Comparison of ENCODE assay signal across 13 cellular contexts in the genomic region with DNA sequence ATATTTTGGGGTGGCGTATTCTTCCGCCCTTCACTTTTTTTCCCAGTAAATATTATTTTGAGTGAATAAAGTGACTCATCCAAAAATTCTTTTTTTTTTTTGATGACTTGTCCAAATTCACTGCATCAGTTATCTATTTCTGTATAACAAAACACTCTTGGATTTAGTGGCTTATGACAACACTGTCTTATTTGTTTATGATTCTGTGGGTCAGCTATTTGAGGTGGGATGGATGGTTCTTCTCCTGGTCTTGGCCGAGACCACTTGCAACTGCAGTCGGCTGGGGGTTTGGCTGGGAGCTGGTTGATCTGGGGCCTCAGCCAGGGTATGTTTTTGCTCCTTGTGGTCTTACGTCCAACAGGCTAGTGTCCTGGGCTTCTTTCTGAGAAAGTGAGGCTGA. TPM values are rescaled to one million over a fixed set of nuclear protein-coding genes. Genes with fewer than 3 reads are reported as not detected.
DNase-seq lines count a peak whose midpoint lies in the region; ATAC-seq and TF ChIP-seq lines count a peak whose summit lies in the region.
"Had no signal": no experiment of that assay in that cellular context is flagged by ENCODE, and none has a peak within 500 bp of the region (broad histone marks: within the 10 kb centered on the region; RNA-seq: fewer than 3 reads in every experiment).

No MANE protein-coding gene starts in this region.

- H3K27ac ChIP-seq in subcutaneous abdominal adipose tissue (ENCODE audit: low read depth, low read length): peak overlapping the region; percentile 97

- no peak for TF ChIP-seq CTCF in HFFc6 (IDR thresholded peaks at IDR 0.05)
- TF ChIP-seq CTCF in choroid plexus epithelial cell (conservative IDR thresholded peaks at IDR 0.05; ENCODE audit: low read depth, low read length): no peak
- TF ChIP-seq CTCF in mesothelial cell of epicardium (IDR thresholded peaks at IDR 0.05; ENCODE audit: unreplicated experiment): no peak

- H3K36me3 Mint-ChIP-seq in HFFc6 (ENCODE audit: low read depth) (no peaks in the 10 kb centered on the region), mesothelial cell of epicardium (no peaks in the 10 kb centered on the region)
- H3K36me3 Mint-ChIP-seq in activated T-cell treated with anti-CD3 and anti-CD28 coated beads, Interleukin-2, amount 50 U/mL, for 72 hours (ENCODE audit: insufficient read depth in 2 of 2): no peaks in the 10 kb centered on the region
- H3K36me3 Mint-ChIP-seq: CD8-positive, alpha-beta T cell had no signal

- peaks cover 0 to 4% (median 0%) of the 10 kb centered on the region in 5 donors for H3K27me3 ChIP-seq in subcutaneous abdominal adipose tissue (ENCODE audit: control insufficient read depth in 5 of 5, insufficient read depth in 4 of 5, low read length in 5 of 5)

- ATAC-seq in activated T-cell treated with anti-CD3 and anti-CD28 coated beads, Interleukin-2, amount 50 U/mL, for 72 hours (replicated peaks in 1 of 2): no peak
- ATAC-seq: CD8-positive, alpha-beta T cell had no signal

- H3K36me3 ChIP-seq in subcutaneous abdominal adipose tissue (ENCODE audit: control insufficient read depth in 5 of 5, insufficient read depth in 5 of 5, low read length in 5 of 5): no peaks in the 10 kb centered on the region

- no peaks in the 10 kb centered on the region; the same call in 1 of the 2 replicates for H3K27me3 Mint-ChIP-seq in HFFc6 (ENCODE audit: insufficient read depth)
- H3K27me3 Mint-ChIP-seq in mesothelial cell of epicardium (ENCODE audit: low read depth): no peaks in the 10 kb centered on the region
- H3K27me3 Mint-ChIP-seq in activated T-cell treated with anti-CD3 and anti-CD28 coated beads, Interleukin-2, amount 50 U/mL, for 72 hours (ENCODE audit: low read depth): no peaks in the 10 kb centered on the region

- peaks cover 12 to 45% (median 43%) of the 10 kb centered on the region in 5 donors for H3K4me1 ChIP-seq in subcutaneous abdominal adipose tissue (ENCODE audit: control insufficient read depth in 5 of 5, insufficient read depth in 5 of 5, low read length in 5 of 5)

- peak overlapping the region in 1 of 5 donors; percentile 72 for H3K9ac ChIP-seq in subcutaneous abdominal adipose tissue (ENCODE audit: low read length in 5 of 5)

- H3K9me3 Mint-ChIP-seq in HFFc6 (no peaks in the 10 kb centered on the region), mesothelial cell of epicardium (no peaks in the 10 kb centered on the region)
- no peaks in the 10 kb centered on the region for H3K9me3 Mint-ChIP-seq in activated T-cell treated with anti-CD3 and anti-CD28 coated beads, Interleukin-2, amount 50 U/mL, for 72 hours
- H3K9me3 Mint-ChIP-seq: CD8-positive, alpha-beta T cell had no signal

- no peaks in the 10 kb centered on the region for H3K9me3 ChIP-seq in subcutaneous abdominal adipose tissue (ENCODE audit: control insufficient read depth in 5 of 5, low read length in 5 of 5)

- DNase-seq in HFFc6 (no peak), choroid plexus epithelial cell (ENCODE audit: low read depth) (peak; percentile 75), mesothelial cell of epicardium (ENCODE audit: low spot score in 2 of 2, unreplicated experiment in 2 of 2) (no peak), NCI-H2029 treated with DMSO at 0.1 percent for 48 hours (lab: John Stamatoyannopoulos, UW) (no peak), H4 (ENCODE audit: low spot score) (no peak), SHP77 treated with DMSO at 0.1 percent for 48 hours (lab: John Stamatoyannopoulos, UW) (no peak)
- no peak for DNase-seq in activated T-cell treated with anti-CD3 and anti-CD28 coated beads, Interleukin-2, amount 50 U/mL, for 72 hours
- DNase-seq: activated CD8-positive, alpha-beta memory T cell treated with anti-CD3 and anti-CD28 coated beads, Interleukin-2, amount 50 U/mL, for 48 hours; CD8-positive, alpha-beta T cell; NCI-H1048; NK-92 treated with Interleukin-12 subunit alpha and Interleukin-12 subunit beta, amount 100 ng/mL, for 24 hours; T-helper 9 cell had no signal

- H3K4me3 ChIP-seq in choroid plexus epithelial cell (ENCODE audit: low read depth, low read length): no peak overlapping the region
- no peak overlapping the region for H3K4me3 ChIP-seq in subcutaneous abdominal adipose tissue (ENCODE audit: low read depth in 1 of 5, low read length in 5 of 5)

- H3K4me3 Mint-ChIP-seq in HFFc6 (peak overlapping the region; percentile 1), mesothelial cell of epicardium (no peak overlapping the region)
- H3K4me3 Mint-ChIP-seq in activated T-cell treated with anti-CD3 and anti-CD28 coated beads, Interleukin-2, amount 50 U/mL, for 72 hours: no peak overlapping the region
- H3K4me3 Mint-ChIP-seq: CD8-positive, alpha-beta T cell had no signal

- H3K27ac Mint-ChIP-seq in HFFc6: peak overlapping the region; percentile 98
- peak overlapping the region; percentile 99 for H3K27ac Mint-ChIP-seq in mesothelial cell of epicardium
- H3K27ac Mint-ChIP-seq in activated T-cell treated with anti-CD3 and anti-CD28 coated beads, Interleukin-2, amount 50 U/mL, for 72 hours: no peak overlapping the region
- H3K27ac Mint-ChIP-seq: CD8-positive, alpha-beta T cell had no signal

- peaks cover 60% of the 10 kb centered on the region for H3K4me1 Mint-ChIP-seq in HFFc6 (ENCODE audit: low read depth)
- H3K4me1 Mint-ChIP-seq in mesothelial cell of epicardium: peaks cover 70% of the 10 kb centered on the region
- H3K4me1 Mint-ChIP-seq in activated T-cell treated with anti-CD3 and anti-CD28 coated beads, Interleukin-2, amount 50 U/mL, for 72 hours (ENCODE audit: low read depth): no peaks in the 10 kb centered on the region

RNA-seq across cellular contexts. Expression of a gene that starts 39.9 kb away (rescaled TPM):
- total RNA-seq in HFFc6 (2021; fragmentation: NEBNext Ultra II Directional; extraction: Animal tissue kit (Norgen Biotek cat#: 25700)): 100 to 1,000 TPM in 1 of 6 experiments, 10 to 100 TPM in 5; 84.5 to 100 (median 94.8) TPM
- 201 to 216 TPM (median 208 TPM) in 3 replicates for total RNA-seq in mesothelial cell of epicardium
- total RNA-seq in H4 (2014; rRNA removed; shearing (Covaris generic)): 80.0 and 83.4 TPM in 2 replicates
- 100 to 1,000 TPM; 217 to 264 TPM for total RNA-seq in activated T-cell treated with anti-CD3 and anti-CD28 coated beads, Interleukin-2, amount 50 U/mL, for 72 hours
